Comparison of ENCODE assay signal across 8 cellular contexts in the genomic region with DNA sequence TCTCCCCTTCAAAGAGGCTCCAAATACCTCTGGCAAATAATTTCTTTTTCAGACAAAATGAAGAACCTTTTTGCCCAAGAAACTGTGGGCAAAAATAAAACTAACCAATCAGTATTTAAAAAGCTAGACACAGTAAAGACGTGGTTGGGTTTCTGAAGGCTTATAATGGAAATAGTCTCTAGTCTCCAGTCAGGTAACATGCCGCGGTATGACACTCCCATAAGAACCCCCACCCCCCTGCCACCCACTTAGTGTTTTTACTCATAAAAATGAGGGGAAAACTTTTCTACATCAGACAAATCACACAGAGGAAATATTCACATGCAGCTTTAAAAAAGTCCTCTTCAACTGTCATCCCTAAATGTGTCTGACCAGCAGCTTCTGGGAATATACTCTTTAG.
DNase-seq lines count a peak whose midpoint lies in the region; ATAC-seq lines count a peak whose summit lies in the region.

No MANE protein-coding gene starts in this region.

- peaks cover 18 to 23% of the 10 kb centered on the region in 2 donors for H3K36me3 ChIP-seq in mucosa of rectum (ENCODE audit: control insufficient read depth in 2 of 2, insufficient read depth in 2 of 2, low read length in 2 of 2)

- H3K9me3 Mint-ChIP-seq in activated T-helper 2 cell treated with anti-CD3 and anti-CD28 coated beads, Interferon-gamma antibody, Interleukin-2, Interleukin-4, amounts not matched to agents 10 μg/mL and 5 μg/mL and 100 μg/mL, durations not matched to agents 14 hours and 24 hours and 36 hours = no peaks in the 10 kb centered on the region

- intact Hi-C loops in activated T-helper 2 cell treated with anti-CD3 and anti-CD28 coated beads, Interferon-gamma antibody, Interleukin-2, Interleukin-4, amounts not matched to agents 10 μg/mL and 5 μg/mL and 100 μg/mL, durations not matched to agents 14 hours and 24 hours and 36 hours (cut with micrococcal nuclease) = no loop called here

- H3K27ac ChIP-seq in mucosa of rectum (ENCODE audit: low read depth in 2 of 2, low read length in 2 of 2) = peak overlapping the region; percentile 46 to 79

- H3K4me1 Mint-ChIP-seq in activated T-helper 2 cell treated with anti-CD3 and anti-CD28 coated beads, Interferon-gamma antibody, Interleukin-2, Interleukin-4, amounts not matched to agents 10 μg/mL and 5 μg/mL and 100 μg/mL, durations not matched to agents 14 hours and 24 hours and 36 hours (ENCODE audit: low read depth) = peaks cover 60% of the 10 kb centered on the region

- peaks cover 9 to 12% of the 10 kb centered on the region in 2 donors for H3K4me1 ChIP-seq in mucosa of rectum (ENCODE audit: control insufficient read depth in 2 of 2, insufficient read depth in 2 of 2, low read length in 2 of 2)

- H3K36me3 Mint-ChIP-seq in activated T-helper 2 cell treated with anti-CD3 and anti-CD28 coated beads, Interferon-gamma antibody, Interleukin-2, Interleukin-4, amounts not matched to agents 10 μg/mL and 5 μg/mL and 100 μg/mL, durations not matched to agents 14 hours and 24 hours and 36 hours (ENCODE audit: low read depth) = peaks cover 61% of the 10 kb centered on the region

- H3K9ac ChIP-seq in mucosa of rectum (ENCODE audit: low read depth in 1 of 2, low read length in 2 of 2) = no peak overlapping the region

- peak; percentile 21 for DNase-seq in T follicular helper cell (ENCODE audit: low read depth)
- no peak for DNase-seq in activated T-helper 2 cell treated with anti-CD3 and anti-CD28 coated beads, Interferon-gamma antibody, Interleukin-2, Interleukin-4, amounts not matched to agents 10 μg/mL and 5 μg/mL and 100 μg/mL, durations not matched to agents 14 hours and 24 hours and 36 hours (ENCODE audit: low spot score)
- peak; percentile 52 for DNase-seq in stimulated activated naive CD8-positive, alpha-beta T cell treated with anti-CD3 and anti-CD28 coated beads, Interleukin-15, Interleukin-2, amounts not matched to agents 100 U/mL and 50 U/mL, for 24 hours
- no peak for DNase-seq in Kasumi-1 (lab: John Stamatoyannopoulos, UW)
- no peak for DNase-seq in NCI-H446 treated with DMSO at 0.1 percent for 48 hours (lab: John Stamatoyannopoulos, UW)

- H3K9me3 ChIP-seq in mucosa of rectum (ENCODE audit: control insufficient read depth in 2 of 2, low read length in 2 of 2) = no peaks in the 10 kb centered on the region

- no peaks in the 10 kb centered on the region for H3K27me3 ChIP-seq in mucosa of rectum (ENCODE audit: control insufficient read depth in 2 of 2, insufficient read depth in 2 of 2, low read length in 2 of 2)

- peak overlapping the region; percentile 81 for H3K27ac Mint-ChIP-seq in activated T-helper 2 cell treated with anti-CD3 and anti-CD28 coated beads, Interferon-gamma antibody, Interleukin-2, Interleukin-4, amounts not matched to agents 10 μg/mL and 5 μg/mL and 100 μg/mL, durations not matched to agents 14 hours and 24 hours and 36 hours

- no peak overlapping the region for H3K4me3 Mint-ChIP-seq in activated T-helper 2 cell treated with anti-CD3 and anti-CD28 coated beads, Interferon-gamma antibody, Interleukin-2, Interleukin-4, amounts not matched to agents 10 μg/mL and 5 μg/mL and 100 μg/mL, durations not matched to agents 14 hours and 24 hours and 36 hours (ENCODE audit: low read depth)

- H3K27me3 Mint-ChIP-seq in activated T-helper 2 cell treated with anti-CD3 and anti-CD28 coated beads, Interferon-gamma antibody, Interleukin-2, Interleukin-4, amounts not matched to agents 10 μg/mL and 5 μg/mL and 100 μg/mL, durations not matched to agents 14 hours and 24 hours and 36 hours (ENCODE audit: low read depth) = no peaks in the 10 kb centered on the region

- H3K4me3 ChIP-seq in mucosa of rectum (ENCODE audit: low read length in 2 of 2) = no peak overlapping the region

- ATAC-seq in stimulated activated naive CD8-positive, alpha-beta T cell treated with anti-CD3 and anti-CD28 coated beads, Interleukin-15, Interleukin-2, amounts not matched to agents 100 U/mL and 50 U/mL, for 24 hours = peak; percentile 77
- ATAC-seq in HG02571 (IDR thresholded peaks at IDR 0.05; ENCODE audit: unreplicated experiment) (no peak), GM19035 (IDR thresholded peaks at IDR 0.05; ENCODE audit: unreplicated experiment) (no peak)

Comparison
In these comparisons a context has a peak if more than half of its experiments do, and no peak if none do; other contexts are left out.
1. DNase-seq: peak in T follicular helper cell (single experiment) and stimulated activated naive CD8-positive, alpha-beta T cell treated with anti-CD3 and anti-CD28 coated beads, Interleukin-15, Interleukin-2, amounts not matched to agents 100 U/mL and 50 U/mL, for 24 hours (single experiment); none in activated T-helper 2 cell treated with anti-CD3 and anti-CD28 coated beads, Interferon-gamma antibody, Interleukin-2, Interleukin-4, amounts not matched to agents 10 μg/mL and 5 μg/mL and 100 μg/mL, durations not matched to agents 14 hours and 24 hours and 36 hours (single experiment), Kasumi-1 (0 of 2) and NCI-H446 treated with DMSO at 0.1 percent for 48 hours (single experiment).